Comparison of ENCODE assay signal across 8 cellular contexts in the genomic region with DNA sequence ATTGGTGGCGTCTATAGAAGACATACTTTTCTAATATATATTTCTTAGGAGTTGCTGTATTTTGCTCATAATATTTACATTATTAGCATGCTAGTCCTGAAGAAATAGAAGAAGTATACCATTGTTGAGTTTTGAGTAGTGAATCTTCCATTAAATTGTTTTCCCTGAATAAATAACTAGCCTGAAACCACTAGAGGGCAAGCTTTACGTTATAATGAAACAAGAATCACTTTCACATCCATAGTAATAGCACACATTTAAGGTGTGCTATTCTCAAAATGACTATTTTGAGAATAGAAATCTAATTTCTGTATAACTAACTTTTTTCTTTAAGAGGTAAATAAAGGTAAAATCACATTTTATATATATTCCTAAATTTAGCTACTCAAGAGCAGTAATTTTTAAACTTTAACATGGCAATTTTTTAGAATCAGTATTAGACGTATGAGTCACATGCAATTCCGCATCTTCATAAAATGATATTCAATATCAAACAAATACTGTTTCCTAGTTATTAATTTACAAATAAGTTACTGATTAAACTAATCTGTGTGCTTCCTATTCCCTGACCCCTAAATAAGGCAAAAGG.
A peak's percentile ranks its signal among the peaks of the same experiment; 100 is the strongest.
DNase-seq lines count a peak whose midpoint lies in the region; ATAC-seq and TF ChIP-seq lines count a peak whose summit lies in the region.

No MANE protein-coding gene starts in this region.

- no peak overlapping the region for H3K27ac Mint-ChIP-seq in MCF 10A (ENCODE audit: low read depth, unreplicated experiment)

- no peaks in the 10 kb centered on the region for H3K36me3 Mint-ChIP-seq in MCF 10A (ENCODE audit: insufficient read depth, unreplicated experiment)

- peaks cover 36% of the 10 kb centered on the region for H3K27me3 Mint-ChIP-seq in MCF 10A (ENCODE audit: insufficient read depth, unreplicated experiment)

- H3K27me3 ChIP-seq in breast epithelium: no peaks in the 10 kb centered on the region

- H3K27ac ChIP-seq in breast epithelium: no peak overlapping the region

- ATAC-seq in HG02763 (IDR thresholded peaks at IDR 0.05; ENCODE audit: unreplicated experiment): peak; percentile 82
- ATAC-seq in GM18520 (IDR thresholded peaks at IDR 0.05; ENCODE audit: unreplicated experiment): no peak

- CTCF ChIA-PET in MCF 10A (lab: Yijun Ruan, JAX): interaction anchor here (0.6 to 0.7 kb wide), 5 partner anchors 10 to 900 kb away, joined by 3 to 6 read pairs (median 4); no protein-coding TSS in a partner anchor

- peak; percentile 34 for TF ChIP-seq CTCF in MCF 10A (IDR thresholded peaks at IDR 0.05; ENCODE audit: unreplicated experiment)
- TF ChIP-seq CTCF in breast epithelium (IDR thresholded peaks at IDR 0.05): no peak

- H3K9me3 Mint-ChIP-seq in MCF 10A (ENCODE audit: unreplicated experiment): no peaks in the 10 kb centered on the region

- H3K4me3 Mint-ChIP-seq in MCF 10A (ENCODE audit: unreplicated experiment): no peak overlapping the region

- DNase-seq in MCF 10A (ENCODE audit: unreplicated experiment) (peak; percentile 27), breast epithelium (ENCODE audit: low spot score in 2 of 2) (no peak), NCI-H1092 (lab: John Stamatoyannopoulos, UW) (peak; percentile 16), amniotic epithelial cell (ENCODE audit: low read depth) (peak; percentile 7), middle frontal gyrus (ENCODE audit: extremely low spot score, low spot score) (peak; percentile 30), mucosa of gallbladder (ENCODE audit: low spot score) (no peak)

- intact Hi-C loops in MCF 10A (cut with micrococcal nuclease) (no loop called here), breast epithelium (cut with DNase I; ENCODE audit: low total_unique reads) (no loop called here)

- no peaks in the 10 kb centered on the region for H3K36me3 ChIP-seq in breast epithelium

- no peaks in the 10 kb centered on the region for H3K4me1 ChIP-seq in breast epithelium

- TF ChIP-seq POLR2A in breast epithelium (IDR thresholded peaks at IDR 0.05): no peak

- POLR2A ChIA-PET in MCF 10A (lab: Yijun Ruan, JAX): no interaction called here

- H3K4me3 ChIP-seq in breast epithelium: no peak overlapping the region

- no peaks in the 10 kb centered on the region for H3K4me1 Mint-ChIP-seq in MCF 10A (ENCODE audit: insufficient read depth, unreplicated experiment)

- no peaks in the 10 kb centered on the region for H3K9me3 ChIP-seq in breast epithelium

- no TSS peak for BruUV-seq in MCF 10A (replicated peaks; lab: Mats Ljungman, UMichigan)

Comparison
In these comparisons a context has a peak if more than half of its experiments do, and no peak if none do; other contexts are left out.
1. DNase-seq: peak in MCF 10A (single experiment), NCI-H1092 (single experiment), amniotic epithelial cell (single experiment) and middle frontal gyrus (single experiment); none in breast epithelium (0 of 2) and mucosa of gallbladder (single experiment).